Comparison of ENCODE assay signal across 1 cellular context in genomic region chr1:39639333-39640130, GRCh38.
TF ChIP-seq lines count a peak whose summit lies in the region.

TSS of gene HEYL (minus strand) at chr1:39639643. CDS start at chr1:39639625, 18 bp downstream.

TF ChIP-seq in HEK293, 187 proteins besides CTCF, POLR2A, EP300 and RAD21 (continued from another document and continues in another):
- no peak for TF ChIP-seq PRDM2 (tag by site-specific recombination; IDR thresholded peaks at IDR 0.05; ENCODE audit: borderline replicate concordance)
- TF ChIP-seq ZNF366 (tag by site-specific recombination; conservative IDR thresholded peaks at IDR 0.05): no peak
- TF ChIP-seq ZXDB (tag by site-specific recombination; IDR thresholded peaks at IDR 0.05): peak; percentile 79; the same call in 1 of the 2 replicates
- TF ChIP-seq ZBTB48 (tag by site-specific recombination; IDR thresholded peaks at IDR 0.05): peak; percentile 51
- no peak for TF ChIP-seq ZNF175 (tag by site-specific recombination; IDR thresholded peaks at IDR 0.05)
- no peak for TF ChIP-seq ZNF449 (tag by site-specific recombination; IDR thresholded peaks at IDR 0.05)
- TF ChIP-seq MZF1 (tag by site-specific recombination; IDR thresholded peaks at IDR 0.05; ENCODE audit: borderline replicate concordance): 0 out of 2 replicates have a peak, but pooled peaks have one; percentile 40
- no peak for TF ChIP-seq ZBTB7A (tag by site-specific recombination; IDR thresholded peaks at IDR 0.05; ENCODE audit: low read depth)
- no peak for TF ChIP-seq ZBTB6 (tag by site-specific recombination; IDR thresholded peaks at IDR 0.05)
- TF ChIP-seq ZNF280C (tag by site-specific recombination; IDR thresholded peaks at IDR 0.05): no peak
- TF ChIP-seq ZNF133 (tag by site-specific recombination; IDR thresholded peaks at IDR 0.05): no peak
- TF ChIP-seq ZNF404 (tag by site-specific recombination; IDR thresholded peaks at IDR 0.05): no peak
- TF ChIP-seq BCL11B (tag by site-specific recombination; IDR thresholded peaks at IDR 0.05; ENCODE audit: low read depth): no peak
- no peak for TF ChIP-seq ZNF37A (tag by site-specific recombination; IDR thresholded peaks at IDR 0.05)
- no peak for TF ChIP-seq ZNF292 (tag by site-specific recombination; IDR thresholded peaks at IDR 0.05; ENCODE audit: borderline replicate concordance, low read depth)
- peak; percentile 32; the same call in 1 of the 2 replicates for TF ChIP-seq SCRT1 (tag by site-specific recombination; IDR thresholded peaks at IDR 0.05; ENCODE audit: borderline replicate concordance)
- 0 out of 2 replicates have a peak, but pooled peaks have one; percentile 54 for TF ChIP-seq PBX3 (CRISPR knock-in tag; IDR thresholded peaks at IDR 0.05)
- TF ChIP-seq SP2 (tag by site-specific recombination; IDR thresholded peaks at IDR 0.05): peak; percentile 34
- TF ChIP-seq ZNF830 (tag by site-specific recombination; IDR thresholded peaks at IDR 0.05; ENCODE audit: low read depth): no peak
- TF ChIP-seq ZNF391 (tag by site-specific recombination; IDR thresholded peaks at IDR 0.05; ENCODE audit: borderline replicate concordance, low read depth): no peak
- no peak for TF ChIP-seq ZSCAN4 (tag by site-specific recombination; IDR thresholded peaks at IDR 0.05)
- TF ChIP-seq ZNF140 (tag by site-specific recombination; IDR thresholded peaks at IDR 0.05): no peak
- no peak for TF ChIP-seq TSHZ1 (tag by site-specific recombination; IDR thresholded peaks at IDR 0.05; ENCODE audit: borderline replicate concordance)
- no peak for TF ChIP-seq AEBP2 (tag by site-specific recombination; IDR thresholded peaks at IDR 0.05; ENCODE audit: borderline replicate concordance)
- no peak for TF ChIP-seq WT1 (tag by site-specific recombination; IDR thresholded peaks at IDR 0.05)
- peak; percentile 48; the same call in 1 of the 2 replicates for TF ChIP-seq ZSCAN5A (tag by site-specific recombination; IDR thresholded peaks at IDR 0.05)
- TF ChIP-seq ZBTB49 (tag by site-specific recombination; IDR thresholded peaks at IDR 0.05; ENCODE audit: low read depth): no peak
- TF ChIP-seq TCF7L2 (IDR thresholded peaks at IDR 0.05; ENCODE audit: borderline replicate concordance, low read depth, low read length): no peak
- 0 out of 2 replicates have a peak, but pooled peaks have one; percentile 23 for TF ChIP-seq KLF17 (tag by site-specific recombination; IDR thresholded peaks at IDR 0.05)
